Comparison of ENCODE assay signal across 38 cellular contexts in the genomic region with DNA sequence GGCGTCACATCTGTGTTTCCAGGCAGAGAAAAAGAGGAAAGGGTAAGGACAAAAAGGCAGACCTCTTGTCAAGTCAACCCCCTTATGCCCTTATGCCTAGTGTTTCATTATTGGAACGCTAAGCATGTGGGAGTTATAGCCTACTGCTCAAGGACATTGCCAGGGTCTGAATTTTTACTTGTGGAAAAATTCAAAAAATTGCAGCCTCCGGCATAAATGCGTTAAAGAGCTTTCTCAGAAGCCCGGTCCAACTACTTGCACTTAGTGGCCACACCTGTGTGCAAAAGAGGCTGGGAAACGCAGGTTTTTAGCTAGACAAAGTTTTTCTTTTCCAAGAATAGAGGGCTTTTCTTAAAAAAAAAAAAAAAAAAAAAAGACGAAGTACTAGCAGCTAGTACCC.
"Had no signal": no experiment of that assay in that cellular context is flagged by ENCODE, and none has a peak within 500 bp of the region (broad histone marks: within the 10 kb centered on the region; RNA-seq: fewer than 3 reads in every experiment).

No MANE protein-coding gene starts in this region.

- H3K27me3 Mint-ChIP-seq: activated naive CD4-positive, alpha-beta T cell treated with anti-CD3 and anti-CD28 coated beads, Interleukin-2, amount 10 ng/mL, durations not matched to agents 7 days and 5 days; activated naive CD4-positive, alpha-beta T cell treated with anti-CD3 and anti-CD28 coated beads, Interleukin-2, amount 50 U/mL, for 24 hours; activated naive CD8-positive, alpha-beta T cell; activated naive CD8-positive, alpha-beta T cell treated with anti-CD3 and anti-CD28 coated beads for 36 hours; activated naive CD8-positive, alpha-beta T cell treated with anti-CD3 and anti-CD28 coated beads, Interleukin-2, amount 10 ng/mL, durations not matched to agents 7 days and 5 days; activated naive CD8-positive, alpha-beta T cell treated with anti-CD3 and anti-CD28 coated beads, Interleukin-2, amount 50 U/mL, for 24 hours; activated T-cell treated with anti-CD3 and anti-CD28 coated beads, Interleukin-2, amount 50 U/mL, for 24 hours; activated T-helper 17 cell treated with anti-CD3 and anti-CD28 coated beads, Interleukin-2, amount 50 U/mL, for 72 hours; brain; central memory CD8-positive, alpha-beta T cell had no signal

- H3K36me3 ChIP-seq: breast epithelium, cardiac muscle cell had no signal

- H3K4me3 Mint-ChIP-seq: activated naive CD4-positive, alpha-beta T cell treated with anti-CD3 and anti-CD28 coated beads for 36 hours; activated naive CD4-positive, alpha-beta T cell treated with anti-CD3 and anti-CD28 coated beads, Interleukin-2, amount 10 ng/mL, durations not matched to agents 7 days and 5 days; activated naive CD4-positive, alpha-beta T cell treated with anti-CD3 and anti-CD28 coated beads, Interleukin-2, amount 50 U/mL, for 24 hours; activated naive CD8-positive, alpha-beta T cell; activated naive CD8-positive, alpha-beta T cell treated with anti-CD3 and anti-CD28 coated beads for 36 hours; activated naive CD8-positive, alpha-beta T cell treated with anti-CD3 and anti-CD28 coated beads, Interleukin-2, amount 10 ng/mL, durations not matched to agents 7 days and 5 days; activated naive CD8-positive, alpha-beta T cell treated with anti-CD3 and anti-CD28 coated beads, Interleukin-2, amount 50 U/mL, for 24 hours; activated T-cell treated with anti-CD3 and anti-CD28 coated beads, Interleukin-2, amount 50 U/mL, for 24 hours; activated T-cell treated with anti-CD3 and anti-CD28 coated beads, Interleukin-2, amount 50 U/mL, for 4 hours; activated T-cell treated with anti-CD3 and anti-CD28 coated beads, Interleukin-2, amount 50 U/mL, for 72 hours; activated T-helper 1 cell treated with anti-CD3 and anti-CD28 coated beads, Interleukin-12 subunit alpha, Interleukin-12 subunit beta, Interleukin-2, Interleukin-4 antibody, amounts not matched to agents 30 ng/mL and 10 ng/mL and 1 ng/mL, durations not matched to agents 14 hours and 24 hours and 36 hours; activated T-helper 17 cell treated with anti-CD3 and anti-CD28 coated beads, Interleukin-2, amount 50 U/mL, for 72 hours; brain; central memory CD8-positive, alpha-beta T cell had no signal

- ATAC-seq: activated naive CD4-positive, alpha-beta T cell treated with anti-CD3 and anti-CD28 coated beads, Interleukin-2, amount 50 U/mL, for 72 hours; activated naive CD8-positive, alpha-beta T cell treated with anti-CD3 and anti-CD28 coated beads, Interleukin-2, amount 50 U/mL, for 24 hours; activated T-cell treated with anti-CD3 and anti-CD28 coated beads, Interleukin-2, amount 50 U/mL, for 4 hours; activated T-cell treated with anti-CD3 and anti-CD28 coated beads, Interleukin-2, amount 50 U/mL, for 72 hours; activated T-helper 17 cell treated with anti-CD3 and anti-CD28 coated beads, Interleukin-2, amount 50 U/mL, for 72 hours; body of pancreas had no signal

- H3K36me3 Mint-ChIP-seq: activated naive CD8-positive, alpha-beta T cell treated with anti-CD3 and anti-CD28 coated beads for 36 hours had no signal

- H3K9me3 ChIP-seq: adrenal gland, ascending aorta, body of pancreas, breast epithelium had no signal

- H3K27ac Mint-ChIP-seq: activated naive CD4-positive, alpha-beta T cell treated with anti-CD3 and anti-CD28 coated beads for 36 hours; activated naive CD4-positive, alpha-beta T cell treated with anti-CD3 and anti-CD28 coated beads, Interleukin-2, amount 10 ng/mL, durations not matched to agents 7 days and 5 days; activated naive CD4-positive, alpha-beta T cell treated with anti-CD3 and anti-CD28 coated beads, Interleukin-2, amount 50 U/mL, for 24 hours; activated naive CD8-positive, alpha-beta T cell; activated naive CD8-positive, alpha-beta T cell treated with anti-CD3 and anti-CD28 coated beads for 36 hours; activated naive CD8-positive, alpha-beta T cell treated with anti-CD3 and anti-CD28 coated beads, Interleukin-2, amount 10 ng/mL, durations not matched to agents 7 days and 5 days; activated naive CD8-positive, alpha-beta T cell treated with anti-CD3 and anti-CD28 coated beads, Interleukin-2, amount 50 U/mL, for 24 hours; activated T-cell treated with anti-CD3 and anti-CD28 coated beads, Interleukin-2, amount 50 U/mL, for 24 hours; activated T-cell treated with anti-CD3 and anti-CD28 coated beads, Interleukin-2, amount 50 U/mL, for 72 hours; activated T-helper 1 cell treated with anti-CD3 and anti-CD28 coated beads, Interleukin-12 subunit alpha, Interleukin-12 subunit beta, Interleukin-2, Interleukin-4 antibody, amounts not matched to agents 30 ng/mL and 10 ng/mL and 1 ng/mL, durations not matched to agents 14 hours and 24 hours and 36 hours; activated T-helper 2 cell treated with anti-CD3 and anti-CD28 coated beads, Interferon-gamma antibody, Interleukin-2, Interleukin-4, amounts not matched to agents 10 μg/mL and 5 μg/mL and 100 μg/mL, durations not matched to agents 14 hours and 24 hours and 36 hours; brain had no signal

- H3K4me1 ChIP-seq: adrenal gland, ascending aorta, breast epithelium had no signal

- H3K27me3 ChIP-seq: adrenal gland, ascending aorta, body of pancreas, brain microvascular endothelial cell, breast epithelium, cardiac muscle cell had no signal

- H3K4me3 ChIP-seq: adrenal gland, ascending aorta, body of pancreas, breast epithelium, cardiac muscle cell had no signal

- H3K4me1 Mint-ChIP-seq: central memory CD8-positive, alpha-beta T cell had no signal

- H3K27ac ChIP-seq: adrenal gland, ascending aorta, body of pancreas, brain microvascular endothelial cell, breast epithelium, cardiac muscle cell had no signal

- H3K9me3 Mint-ChIP-seq: activated naive CD4-positive, alpha-beta T cell treated with anti-CD3 and anti-CD28 coated beads for 36 hours; activated naive CD4-positive, alpha-beta T cell treated with anti-CD3 and anti-CD28 coated beads, Interleukin-2, amount 10 ng/mL, durations not matched to agents 7 days and 5 days; activated naive CD4-positive, alpha-beta T cell treated with anti-CD3 and anti-CD28 coated beads, Interleukin-2, amount 50 U/mL, for 24 hours; activated naive CD4-positive, alpha-beta T cell treated with anti-CD3 and anti-CD28 coated beads, Interleukin-2, amount 50 U/mL, for 72 hours; activated naive CD8-positive, alpha-beta T cell treated with anti-CD3 and anti-CD28 coated beads for 36 hours; activated naive CD8-positive, alpha-beta T cell treated with anti-CD3 and anti-CD28 coated beads, Interleukin-2, amount 10 ng/mL, durations not matched to agents 7 days and 5 days; activated naive CD8-positive, alpha-beta T cell treated with anti-CD3 and anti-CD28 coated beads, Interleukin-2, amount 50 U/mL, for 24 hours; activated T-cell treated with anti-CD3 and anti-CD28 coated beads, Interleukin-2, amount 50 U/mL, for 24 hours; activated T-cell treated with anti-CD3 and anti-CD28 coated beads, Interleukin-2, amount 50 U/mL, for 4 hours; activated T-cell treated with anti-CD3 and anti-CD28 coated beads, Interleukin-2, amount 50 U/mL, for 72 hours; activated T-helper 1 cell treated with anti-CD3 and anti-CD28 coated beads, Interleukin-12 subunit alpha, Interleukin-12 subunit beta, Interleukin-2, Interleukin-4 antibody, amounts not matched to agents 30 ng/mL and 10 ng/mL and 1 ng/mL, durations not matched to agents 14 hours and 24 hours and 36 hours; activated T-helper 17 cell treated with anti-CD3 and anti-CD28 coated beads, Interleukin-2, amount 50 U/mL, for 72 hours; activated T-helper 2 cell treated with anti-CD3 and anti-CD28 coated beads, Interferon-gamma antibody, Interleukin-2, Interleukin-4, amounts not matched to agents 10 μg/mL and 5 μg/mL and 100 μg/mL, durations not matched to agents 14 hours and 24 hours and 36 hours; brain; central memory CD8-positive, alpha-beta T cell had no signal

- DNase-seq: activated effector memory CD4-positive, alpha-beta T cell treated with anti-CD3 and anti-CD28 coated beads, Interleukin-2, amount 50 U/mL, for 16 hours; activated effector memory CD4-positive, alpha-beta T cell treated with Interleukin-2 at 50 U/mL for 16 hours; activated gamma-delta T cell; activated gamma-delta T cell treated with Interleukin-2 at 50 U/mL for 16 hours; activated naive CD4-positive, alpha-beta T cell; activated naive CD4-positive, alpha-beta T cell treated with anti-CD3 and anti-CD28 coated beads for 36 hours; activated naive CD4-positive, alpha-beta T cell treated with anti-CD3 and anti-CD28 coated beads, Interleukin-2, amount 10 ng/mL, durations not matched to agents 7 days and 5 days; activated naive CD4-positive, alpha-beta T cell treated with anti-CD3 and anti-CD28 coated beads, Interleukin-2, amount 50 U/mL, for 16 hours; activated naive CD4-positive, alpha-beta T cell treated with Interleukin-2 at 50 U/mL for 16 hours; activated naive CD8-positive, alpha-beta T cell treated with anti-CD3 and anti-CD28 coated beads for 36 hours; activated naive CD8-positive, alpha-beta T cell treated with anti-CD3 and anti-CD28 coated beads, Interleukin-2, amount 10 ng/mL, durations not matched to agents 7 days and 5 days; activated naive CD8-positive, alpha-beta T cell treated with anti-CD3 and anti-CD28 coated beads, Interleukin-2, amount 50 U/mL, for 24 hours; activated T-cell treated with anti-CD3 and anti-CD28 coated beads, Interleukin-2, amount 50 U/mL, for 1 hour; activated T-cell treated with anti-CD3 and anti-CD28 coated beads, Interleukin-2, amount 50 U/mL, for 24 hours; activated T-cell treated with anti-CD3 and anti-CD28 coated beads, Interleukin-2, amount 50 U/mL, for 4 hours; activated T-cell treated with anti-CD3 and anti-CD28 coated beads, Interleukin-2, amount 50 U/mL, for 48 hours; activated T-cell treated with anti-CD3 and anti-CD28 coated beads, Interleukin-2, amount 50 U/mL, for 72 hours; adrenal gland; amniotic stem cell; amygdala; anterior cingulate cortex; aorta; body of pancreas; brain microvascular endothelial cell; caudate nucleus; central memory CD4-positive, alpha-beta T cell; cerebellar nuclear complex had no signal
